ENCODE assay signal across 8 cellular contexts in genomic region chr18:12702221-12703095, GRCh38. TPM values are rescaled to one million over a fixed set of nuclear protein-coding genes. Genes with fewer than 3 reads are reported as not detected.
DNase-seq lines count a peak whose midpoint lies in the region; ATAC-seq and TF ChIP-seq lines count a peak whose summit lies in the region.

CEP76 (minus strand) TSS chr18:12702723; CDS start chr18:12702548, 175 bp downstream.
PSMG2 (plus strand) TSS chr18:12703042; CDS start chr18:12703108, 66 bp downstream.

- TF ChIP-seq POLR2A in lower leg skin (IDR thresholded peaks at IDR 0.05): no peak

- ATAC-seq in GM19328 (IDR thresholded peaks at IDR 0.05; ENCODE audit: unreplicated experiment): peak; percentile 73
- ATAC-seq in HG03460 (IDR thresholded peaks at IDR 0.05; ENCODE audit: unreplicated experiment): peak; percentile 83

- peak within 1 kb of the TSS; percentile 87 for H3K4me3 ChIP-seq in lower leg skin (ENCODE audit: low read depth, poor library complexity, severe bottlenecking)

- no peak for TF ChIP-seq CTCF in lower leg skin (IDR thresholded peaks at IDR 0.05)

- peak; percentile 13 to 97 (median 88) for DNase-seq in C1 segment of cervical spinal cord (lab: John Stamatoyannopoulos, UW)
- DNase-seq in NCI-H82 treated with DMSO at 0.1 percent for 48 hours (lab: John Stamatoyannopoulos, UW; ENCODE audit: unreplicated experiment): peak; percentile 36
- DNase-seq in activated CD4-positive, alpha-beta T cell treated with anti-CD3 and anti-CD28 coated beads, Interleukin-2, amount 50 U/mL, for 48 hours: peak; percentile 84 to 88
- DNase-seq in dermis microvascular lymphatic vessel endothelial cell (ENCODE audit: low read depth in 2 of 2): peak; percentile 76 to 93
- peak; percentile 73 to 97 for DNase-seq in lower leg skin (ENCODE audit: low spot score in 2 of 2)
- DNase-seq in stimulated activated CD4-positive, alpha-beta T cell treated with anti-CD3 and anti-CD28 coated beads, Interleukin-4, amount 100 ng/mL, for 4 hours: peak; percentile 74 to 80

- 0 to 1% methylated on average over 62 to 77 of the region's 89 CpGs for WGBS in lower leg skin, 2 donors

- intact Hi-C loops in lower leg skin (cut with DNase I; ENCODE audit: low total_unique reads): no loop called here

RNA-seq across cellular contexts. Expression of gene CEP76, which starts in this region (rescaled TPM):
- total RNA-seq in dermis microvascular lymphatic vessel endothelial cell (13.4 and 14.6 TPM in 2 replicates), lower leg skin (10 to 100 TPM; 16.1 to 18.9 (median 18.0) TPM)

RNA-seq across cellular contexts. Expression of gene PSMG2, which starts in this region (rescaled TPM):
- total RNA-seq in dermis microvascular lymphatic vessel endothelial cell: 66.0 and 76.9 TPM in 2 replicates
- 10 to 100 TPM; 60.9 to 80.3 (median 72.1) TPM for total RNA-seq in lower leg skin

Comparison
In these comparisons a context has a peak if more than half of its experiments do, and no peak if none do; other contexts are left out.
1. Peak in every context shown above with its lines: DNase-seq, ATAC-seq and H3K4me3 ChIP-seq.
2. DNase-seq: peak in every context shown above with its lines; median percentile 88 in C1 segment of cervical spinal cord; 86 in activated CD4-positive, alpha-beta T cell treated with anti-CD3 and anti-CD28 coated beads, Interleukin-2, amount 50 U/mL, for 48 hours; 85 in lower leg skin; 84 in dermis microvascular lymphatic vessel endothelial cell; 77 in stimulated activated CD4-positive, alpha-beta T cell treated with anti-CD3 and anti-CD28 coated beads, Interleukin-4, amount 100 ng/mL, for 4 hours; 36 in NCI-H82 treated with DMSO at 0.1 percent for 48 hours.